ENCODE assay signal across 16 cellular contexts in the genomic region with DNA sequence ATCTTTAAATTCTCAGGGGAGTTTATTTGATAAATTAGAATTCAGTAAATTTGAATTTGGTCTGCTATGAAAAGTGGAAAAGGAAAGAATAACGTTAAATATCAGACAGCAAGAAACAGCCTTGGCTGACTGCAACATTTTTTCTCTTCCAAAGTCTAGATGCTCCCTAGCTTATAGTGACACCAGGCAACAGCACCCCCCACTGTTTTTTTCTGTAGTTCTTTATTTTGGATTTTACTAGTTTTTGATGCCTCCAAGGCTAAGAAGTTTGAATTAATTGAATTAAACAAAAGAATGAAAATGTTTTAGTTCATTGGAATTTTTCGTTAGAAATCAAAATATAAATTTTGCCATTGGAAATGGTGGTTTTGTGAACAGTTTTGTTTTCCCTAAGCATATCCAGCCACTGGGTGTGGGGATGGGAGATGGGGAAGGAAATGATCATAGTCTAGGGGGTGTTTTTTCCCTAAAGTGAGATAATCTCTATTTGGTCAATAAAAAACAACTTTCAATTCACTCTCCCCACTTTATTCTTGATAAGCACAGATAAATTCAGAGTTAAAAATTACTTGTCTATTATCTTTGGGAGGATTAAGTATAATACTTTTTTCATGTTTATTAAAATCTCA.
DNase-seq lines count a peak whose midpoint lies in the region; ATAC-seq and TF ChIP-seq lines count a peak whose summit lies in the region.
"Had no signal": no experiment of that assay in that cellular context is flagged by ENCODE, and none has a peak within 500 bp of the region (broad histone marks: within the 10 kb centered on the region; RNA-seq: fewer than 3 reads in every experiment).

No MANE protein-coding gene starts in this region.

- no peaks in the 10 kb centered on the region for H3K36me3 Mint-ChIP-seq in GM23338 (ENCODE audit: low read depth)
- H3K36me3 Mint-ChIP-seq in endothelial cell (ENCODE audit: low read depth, unreplicated experiment), result no peaks in the 10 kb centered on the region
- H3K36me3 Mint-ChIP-seq: neural progenitor cell had no signal

- ATAC-seq in GM23338 (no peak; the same call in 2 of the 3 replicates), GM21528 (IDR thresholded peaks at IDR 0.05; ENCODE audit: low FRiP score, unreplicated experiment) (no peak), left lung (no peak)
- ATAC-seq: gastrocnemius medialis, mucosa of descending colon had no signal

- H2AFZ ChIP-seq in GM23338 (no peak overlapping the region), Loucy (ENCODE audit: low read length) (no peak overlapping the region)
- H2AFZ ChIP-seq: neural progenitor cell had no signal

- peaks cover 5% of the 10 kb centered on the region; the same call in 1 of the 2 replicates for H3K27me3 ChIP-seq in GM23338 (ENCODE audit: insufficient read depth)
- H3K27me3 ChIP-seq in Loucy (ENCODE audit: insufficient read depth, low read length, poor library complexity, severe bottlenecking), result no peaks in the 10 kb centered on the region
- H3K27me3 ChIP-seq in left lung, result no peaks in the 10 kb centered on the region
- H3K27me3 ChIP-seq: brain microvascular endothelial cell, gastrocnemius medialis, neural progenitor cell had no signal

- H3F3A ChIP-seq in GM23338 (replicated peaks; ENCODE audit: low read depth) (no peaks in the 10 kb centered on the region), Loucy (ENCODE audit: low read depth) (no peaks in the 10 kb centered on the region)

- H3K9me3 ChIP-seq in Loucy (ENCODE audit: insufficient read depth, low read depth, low read length) (no peaks in the 10 kb centered on the region), left lung (no peaks in the 10 kb centered on the region)
- H3K9me3 ChIP-seq: gastrocnemius medialis, mucosa of descending colon had no signal

- H3K27me3 Mint-ChIP-seq in GM23338 (ENCODE audit: insufficient read depth, low read depth, poor library complexity) (peaks cover 2% of the 10 kb centered on the region), endothelial cell (ENCODE audit: unreplicated experiment) (peaks cover 2% of the 10 kb centered on the region)

- H3K4me3 Mint-ChIP-seq in GM23338 (no peak overlapping the region), endothelial cell (ENCODE audit: unreplicated experiment) (no peak overlapping the region)
- H3K4me3 Mint-ChIP-seq: neural progenitor cell had no signal

- H4K20me1 ChIP-seq in GM23338 (replicated peaks; ENCODE audit: insufficient read depth), result no peaks in the 10 kb centered on the region
- no peaks in the 10 kb centered on the region for H4K20me1 ChIP-seq in Loucy (ENCODE audit: insufficient read depth, low read length, poor library complexity, severe bottlenecking)

- H3K4me3 ChIP-seq in GM23338 (no peak overlapping the region), Loucy (ENCODE audit: low read length, poor library complexity, severe bottlenecking) (no peak overlapping the region), epithelial cell of proximal tubule (ENCODE audit: low read depth, low read length) (no peak overlapping the region), left lung (no peak overlapping the region)
- H3K4me3 ChIP-seq: gastrocnemius medialis, mucosa of descending colon, neural progenitor cell had no signal

- H3K27ac ChIP-seq in GM23338 (ENCODE audit: low read depth) (no peak overlapping the region), left lung (no peak overlapping the region)
- H3K27ac ChIP-seq: brain microvascular endothelial cell, gastrocnemius medialis, neural progenitor cell had no signal

- H3K4me1 ChIP-seq in GM23338 (ENCODE audit: insufficient read depth) (peaks cover 33% of the 10 kb centered on the region; the same call in 1 of the 2 replicates), Loucy (ENCODE audit: insufficient read depth, low read length, poor library complexity, severe bottlenecking) (no peaks in the 10 kb centered on the region), left lung (no peaks in the 10 kb centered on the region)

- H3K79me2 ChIP-seq in GM23338 (replicated peaks; ENCODE audit: insufficient read depth) (no peaks in the 10 kb centered on the region), Loucy (ENCODE audit: insufficient read depth, low read length) (no peaks in the 10 kb centered on the region)

- H3K9me3 Mint-ChIP-seq in GM23338, result no peaks in the 10 kb centered on the region
- H3K9me3 Mint-ChIP-seq in endothelial cell (ENCODE audit: unreplicated experiment), result no peaks in the 10 kb centered on the region

- H3K4me1 Mint-ChIP-seq in GM23338, result peaks cover 32% of the 10 kb centered on the region; the same call in 2 of the 3 replicates
- peaks cover 2% of the 10 kb centered on the region for H3K4me1 Mint-ChIP-seq in endothelial cell (ENCODE audit: unreplicated experiment)

- intact Hi-C loops in left lung (cut with DNase I), result loop anchor here in 1 of 2 donors (10.0 kb wide), 1 partner anchor 151 kb away; no protein-coding TSS in a partner anchor

- TF ChIP-seq CTCF in GM23338 (conservative IDR thresholded peaks at IDR 0.05; ENCODE audit: low read depth in 2 of 2) (0 out of 4 replicates have a peak, but pooled peaks of 1 of the 2 experiments have one; percentile 18), Loucy (conservative IDR thresholded peaks at IDR 0.05; ENCODE audit: low read length) (peak; percentile 53), epithelial cell of proximal tubule (conservative IDR thresholded peaks at IDR 0.05; ENCODE audit: low read depth, low read length) (peak; percentile 21), endothelial cell (IDR thresholded peaks at IDR 0.05; ENCODE audit: unreplicated experiment) (no peak), left lung (IDR thresholded peaks at IDR 0.05) (peak in 1 of 2 donors; percentile 10)

- H3K4me2 ChIP-seq in GM23338 (0 out of 2 replicates have a peak overlapping the region, but pooled peaks have one; percentile 57), Loucy (ENCODE audit: low read depth, low read length, poor library complexity, severe bottlenecking) (no peak overlapping the region)
- H3K4me2 ChIP-seq: neural progenitor cell had no signal

- no peak overlapping the region for H3K9ac ChIP-seq in Loucy (ENCODE audit: low read depth, low read length, poor library complexity, severe bottlenecking)
- H3K9ac ChIP-seq: neural progenitor cell had no signal

- H3K9me2 ChIP-seq in GM23338 (ENCODE audit: insufficient read depth) (no peaks in the 10 kb centered on the region), Loucy (replicated peaks; ENCODE audit: low read depth, low read length) (no peaks in the 10 kb centered on the region)

- no peaks in the 10 kb centered on the region for H3K36me3 ChIP-seq in GM23338 (ENCODE audit: insufficient read depth)
- H3K36me3 ChIP-seq in Loucy (ENCODE audit: insufficient read depth, low read length), result no peaks in the 10 kb centered on the region
- no peaks in the 10 kb centered on the region for H3K36me3 ChIP-seq in left lung
- H3K36me3 ChIP-seq: brain microvascular endothelial cell, gastrocnemius medialis, neural progenitor cell had no signal

- H3K27ac Mint-ChIP-seq in GM23338 (no peak overlapping the region), endothelial cell (ENCODE audit: unreplicated experiment) (no peak overlapping the region)
- H3K27ac Mint-ChIP-seq: neural progenitor cell had no signal

- DNase-seq in GM23338 (ENCODE audit: low spot score), result peak; percentile 27
- no peak for DNase-seq in epithelial cell of proximal tubule (ENCODE audit: low read depth)
- DNase-seq in medulla oblongata (ENCODE audit: extremely low spot score), result peak; percentile 74
- DNase-seq in endothelial cell (ENCODE audit: low spot score), result no peak
- DNase-seq in left lung, result no peak
- no peak for DNase-seq in activated CD4-positive, CD25-positive, alpha-beta regulatory T cell treated with anti-CD3 and anti-CD28 coated beads, Interleukin-2, amount 50 U/mL, for 72 hours
- DNase-seq: activated CD8-positive, alpha-beta memory T cell treated with anti-CD3 and anti-CD28 coated beads, Interleukin-2, amount 50 U/mL, for 4 hours; brain microvascular endothelial cell; gastrocnemius medialis; mucosa of descending colon; NCI-H1105 treated with DMSO at 0.1 percent for 48 hours; NCI-H524; stimulated activated CD4-positive, alpha-beta T cell treated with anti-CD3 and anti-CD28 coated beads, Interleukin-12 subunit alpha, Interleukin-12 subunit beta, amount 100 ng/mL, for 4 hours had no signal

Comparison
In these comparisons a context has a peak if more than half of its experiments do, and no peak if none do; other contexts are left out.
1. DNase-seq: peak in GM23338 (single experiment) and medulla oblongata (single experiment); none in epithelial cell of proximal tubule (single experiment), endothelial cell (single experiment), left lung (0 of 2) and activated CD4-positive, CD25-positive, alpha-beta regulatory T cell treated with anti-CD3 and anti-CD28 coated beads, Interleukin-2, amount 50 U/mL, for 72 hours (single experiment).